In genomic region chr3:119314821-119315220, GRCh38 we compare ENCODE assay signal across 22 cellular contexts.
"Had no signal": no experiment of that assay in that cellular context is flagged by ENCODE, and none has a peak within 500 bp of the region (broad histone marks: within the 10 kb centered on the region; RNA-seq: fewer than 3 reads in every experiment).

No MANE protein-coding gene starts in this region.

- H3K9me3 Mint-ChIP-seq: activated naive CD4-positive, alpha-beta T cell treated with anti-CD3 and anti-CD28 coated beads, Interleukin-2, amount 50 U/mL, for 72 hours; activated T-cell treated with anti-CD3 and anti-CD28 coated beads, Interleukin-2, amount 50 U/mL, for 24 hours; activated T-helper 17 cell treated with anti-CD3 and anti-CD28 coated beads, Interleukin-2, amount 50 U/mL, for 72 hours; brain; effector memory CD8-positive, alpha-beta T cell; natural killer cell treated with Interleukin-12 subunit alpha and Interleukin-12 subunit beta and Interleukin-15 and Interleukin-18, amount 100 ng/mL, for 72 hours; T-helper 2 cell treated with Interferon-gamma antibody and Interleukin-4, amounts not matched to agents 5 μg/mL and 100 μg/mL, for 36 hours; WTC11 had no signal

- H3K36me3 Mint-ChIP-seq: activated naive CD4-positive, alpha-beta T cell treated with anti-CD3 and anti-CD28 coated beads, Interleukin-2, amount 50 U/mL, for 72 hours; WTC11 had no signal

- H3K27ac Mint-ChIP-seq: activated naive CD4-positive, alpha-beta T cell treated with anti-CD3 and anti-CD28 coated beads, Interleukin-2, amount 50 U/mL, for 72 hours; activated T-cell treated with anti-CD3 and anti-CD28 coated beads, Interleukin-2, amount 50 U/mL, for 24 hours; activated T-helper 17 cell treated with anti-CD3 and anti-CD28 coated beads, Interleukin-2, amount 50 U/mL, for 72 hours; effector memory CD8-positive, alpha-beta T cell; progenitor cell of endocrine pancreas; T-helper 2 cell treated with Interferon-gamma antibody and Interleukin-4, amounts not matched to agents 5 μg/mL and 100 μg/mL, for 36 hours; WTC11 had no signal

- H3K4me3 Mint-ChIP-seq: activated T-cell treated with anti-CD3 and anti-CD28 coated beads, Interleukin-2, amount 50 U/mL, for 24 hours; activated T-helper 17 cell treated with anti-CD3 and anti-CD28 coated beads, Interleukin-2, amount 50 U/mL, for 72 hours; brain; effector memory CD8-positive, alpha-beta T cell; natural killer cell treated with Interleukin-12 subunit alpha and Interleukin-12 subunit beta and Interleukin-15 and Interleukin-18, amount 100 ng/mL, for 72 hours; T-helper 2 cell treated with Interferon-gamma antibody and Interleukin-4, amounts not matched to agents 5 μg/mL and 100 μg/mL, for 36 hours; WTC11 had no signal

- ATAC-seq: activated naive CD4-positive, alpha-beta T cell treated with anti-CD3 and anti-CD28 coated beads, Interleukin-2, amount 50 U/mL, for 72 hours; activated T-helper 17 cell treated with anti-CD3 and anti-CD28 coated beads, Interleukin-2, amount 50 U/mL, for 72 hours; effector memory CD8-positive, alpha-beta T cell; gastrocnemius medialis; natural killer cell treated with Interleukin-12 subunit alpha and Interleukin-12 subunit beta and Interleukin-15 and Interleukin-18, amount 100 ng/mL, for 72 hours; upper lobe of right lung; WTC11 had no signal

- DNase-seq: activated CD8-positive, alpha-beta memory T cell treated with anti-CD3 and anti-CD28 coated beads for 24 hours; activated CD8-positive, alpha-beta memory T cell treated with anti-CD3 and anti-CD28 coated beads, Interleukin-2, amount 50 U/mL, for 4 hours; activated T-cell treated with anti-CD3 and anti-CD28 coated beads, Interleukin-2, amount 50 U/mL, for 24 hours; aorta; caudate nucleus; dorsolateral prefrontal cortex; effector memory CD8-positive, alpha-beta T cell; gastrocnemius medialis; head of caudate nucleus; hypothalamus; midbrain; retina; stimulated activated CD4-positive, alpha-beta T cell treated with anti-CD3 and anti-CD28 coated beads, Interleukin-4, amount 100 ng/mL, for 1 hour; stimulated activated naive CD4-positive, alpha-beta T cell treated with Interleukin-2 at 50 U/mL for 16 hours; upper lobe of right lung had no signal
